In genomic region chrX:48666649-48667048, GRCh38 we compare ENCODE assay signal across 2 cellular contexts.
TF ChIP-seq lines count a peak whose summit lies in the region.

No MANE protein-coding gene starts in this region.

TF ChIP-seq in K562, 482 proteins besides CTCF, POLR2A, EP300 and RAD21:
- TF ChIP-seq ZNF121 (CRISPR knock-in tag; conservative IDR thresholded peaks at IDR 0.05) = peak; percentile 69
- no peak for TF ChIP-seq BCL6 (CRISPR knock-in tag; IDR thresholded peaks at IDR 0.05)

TF ChIP-seq in endothelial cell of umbilical vein, 7 proteins besides CTCF, POLR2A, EP300 and RAD21:
- TF ChIP-seq EZH2 (IDR thresholded peaks at IDR 0.05; ENCODE audit: borderline replicate concordance, low read depth, low read length, severe bottlenecking) (no peak), FOS (IDR thresholded peaks at IDR 0.05; ENCODE audit: borderline replicate concordance, insufficient read depth, low read length) (no peak), MYC (IDR thresholded peaks at IDR 0.05; ENCODE audit: low read depth, low read length) (no peak), GATA2 (IDR thresholded peaks at IDR 0.05; ENCODE audit: insufficient read depth, insufficient read length, low read depth, low read length) (no peak), JUN (IDR thresholded peaks at IDR 0.05; ENCODE audit: borderline replicate concordance, insufficient read depth, insufficient read length, low read depth) (no peak), POLR2AphosphoS5 (IDR thresholded peaks at IDR 0.05; ENCODE audit: insufficient read depth, low read depth, low read length) (no peak)
- TF ChIP-seq, protein P1, sequence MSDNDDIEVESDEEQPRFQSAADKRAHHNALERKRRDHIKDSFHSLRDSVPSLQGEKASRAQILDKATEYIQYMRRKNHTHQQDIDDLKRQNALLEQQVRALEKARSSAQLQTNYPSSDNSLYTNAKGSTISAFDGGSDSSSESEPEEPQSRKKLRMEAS (IDR thresholded peaks at IDR 0.05; ENCODE audit: insufficient read depth, insufficient read length) = no peak
